8 cellular contexts compared by ENCODE assay signal in genomic region chr12:52380271-52380694, GRCh38. TPM values are rescaled to one million over a fixed set of nuclear protein-coding genes. Genes with fewer than 3 reads are reported as not detected.
DNase-seq lines count a peak whose midpoint lies in the region; ATAC-seq, FAIRE-seq and TF ChIP-seq lines count a peak whose summit lies in the region.

No MANE protein-coding gene starts in this region.

- no peaks in the 10 kb centered on the region for H3K36me3 ChIP-seq in adrenal gland (replicated peaks in 1 of 2)

- TF ChIP-seq POLR2A in adrenal gland (IDR thresholded peaks at IDR 0.05) (no peak), GM12892 (IDR thresholded peaks at IDR 0.05; ENCODE audit: low read depth, low read length) (no peak)

- in situ Hi-C loops in GM13976 (cut with MboI; ENCODE audit: low sequenced_read_pairs, unreplicated experiment), result loop anchor here (10.0 kb wide), 1 partner anchor 495 kb away; no protein-coding TSS in a partner anchor

- no peaks in the 10 kb centered on the region for H3K4me1 ChIP-seq in adrenal gland (replicated peaks in 1 of 2)

- peak in 4 of 6 experiments; percentile 13 to 36 (median 36) for TF ChIP-seq CTCF in adrenal gland (IDR thresholded peaks at IDR 0.05)
- no peak for TF ChIP-seq CTCF in GM13976 (IDR thresholded peaks at IDR 0.05; ENCODE audit: borderline replicate concordance, control extremely low read depth, extremely low read depth, insufficient read depth, missing control alignments)

- H3K4me3 ChIP-seq in adrenal gland, result no peak overlapping the region

- H3K27ac ChIP-seq in adrenal gland, result no peak overlapping the region

- H3K9me3 ChIP-seq in adrenal gland (replicated peaks in 1 of 3), result no peaks in the 10 kb centered on the region

- no peak for ATAC-seq in HG02763 (IDR thresholded peaks at IDR 0.05; ENCODE audit: unreplicated experiment)

- H3K27me3 ChIP-seq in adrenal gland, result no peaks in the 10 kb centered on the region

- DNase-seq in Ammon's horn (ENCODE audit: low spot score), result peak; percentile 67
- DNase-seq in HK-2 (ENCODE audit: unreplicated experiment), result peak; percentile 26
- DNase-seq in adrenal gland, result peak in 5 of 7 donors; percentile 28 to 62 (median 41)
- DNase-seq in islet precursor cell, result peak; percentile 85
- no peak for DNase-seq in AG08396 (ENCODE audit: low spot score)
- no peak for DNase-seq in GM13976 (ENCODE audit: low spot score)
- DNase-seq in GM12892 (ENCODE audit: insufficient read length), result no peak

- intact Hi-C loops in adrenal gland (cut with DNase I), result no loop called here

- 48 to 71% (median 63%) methylated on average over 9 to 15 of the region's 15 CpGs for WGBS in adrenal gland, 4 donors

- FAIRE-seq in GM12892 (lab: Jason Lieb, UNC), result no peak

RNA-seq across cellular contexts. Expression of gene KRT84, which starts 5.2 kb away (rescaled TPM):
- total RNA-seq in adrenal gland, result not detected
- polyA plus RNA-seq in adrenal gland, result not detected
- not detected for polyA plus RNA-seq in GM12892 (2012; ENCODE audit: missing spikeins)

RNA-seq across cellular contexts. Expression of gene KRT85, which starts 13.0 kb away (rescaled TPM):
- total RNA-seq in adrenal gland, result not detected
- polyA plus RNA-seq in adrenal gland, result not detected
- not detected for polyA plus RNA-seq in GM12892 (2012; ENCODE audit: missing spikeins)

RNA-seq across cellular contexts. Expression of gene KRT82, which starts 25.9 kb away (rescaled TPM):
- not detected for total RNA-seq in adrenal gland
- not detected for polyA plus RNA-seq in adrenal gland
- polyA plus RNA-seq in GM12892 (2012; ENCODE audit: missing spikeins), result not detected

RNA-seq across cellular contexts. Expression of gene KRT75, which starts 53.9 kb away (rescaled TPM):
- not detected for total RNA-seq in adrenal gland
- not detected for polyA plus RNA-seq in adrenal gland
- not detected for polyA plus RNA-seq in GM12892 (2012; ENCODE audit: missing spikeins)

RNA-seq across cellular contexts. Expression of gene KRT83, which starts 59.1 kb away (rescaled TPM):
- not detected for total RNA-seq in adrenal gland
- not detected for polyA plus RNA-seq in adrenal gland
- not detected for polyA plus RNA-seq in GM12892 (2012; ENCODE audit: missing spikeins)

Comparison
In these comparisons a context has a peak if more than half of its experiments do, and no peak if none do; other contexts are left out.
1. DNase-seq: peak in Ammon's horn (single experiment), HK-2 (single experiment), adrenal gland (5 of 7) and islet precursor cell (single experiment); none in AG08396 (single experiment), GM13976 (single experiment) and GM12892 (single experiment).